Comparison of ENCODE assay signal across 8 cellular contexts in the genomic region with DNA sequence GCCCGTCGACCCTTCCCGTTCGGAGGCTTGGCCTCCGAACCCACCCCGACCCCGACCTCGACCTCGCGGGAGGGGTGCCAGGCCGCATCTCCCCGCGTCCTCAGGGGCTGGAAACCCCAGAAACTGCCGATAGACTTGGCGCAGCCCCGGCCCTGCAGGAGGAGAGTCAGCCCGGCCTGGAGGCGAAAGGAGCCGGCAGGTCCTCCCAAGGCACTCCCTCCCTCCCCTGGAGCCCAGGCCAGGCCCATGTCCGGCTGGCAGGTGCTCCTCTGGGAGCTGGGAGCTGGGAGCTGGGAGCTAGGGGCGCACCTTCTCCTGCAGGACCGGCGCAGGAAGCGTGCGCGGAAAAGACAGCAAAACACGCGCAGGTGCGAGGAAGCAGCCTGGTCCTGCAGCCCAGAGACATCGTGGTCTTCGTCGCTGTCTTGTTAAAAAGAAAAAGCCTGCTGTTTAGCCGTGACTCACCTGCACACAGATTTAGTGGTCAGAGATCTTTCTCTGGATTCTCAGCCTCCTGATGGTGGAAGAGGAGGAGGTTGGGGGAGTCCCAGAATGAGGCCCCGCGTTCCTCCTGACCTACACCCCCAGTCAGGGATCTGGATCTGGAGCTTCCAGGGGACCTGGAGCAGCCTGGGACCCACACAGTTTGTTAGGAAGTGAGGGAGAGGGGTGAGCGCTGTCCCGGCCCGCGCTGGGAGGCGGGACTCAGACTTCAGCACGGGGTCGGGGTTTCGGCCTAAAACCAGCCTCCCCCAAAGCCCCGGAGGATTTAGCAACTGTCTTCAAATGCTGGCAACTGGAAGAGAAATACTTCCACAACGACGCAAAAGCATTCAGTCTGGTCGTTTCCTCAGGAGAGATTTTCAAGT. TPM values are rescaled to one million over a fixed set of nuclear protein-coding genes. Genes with fewer than 3 reads are reported as not detected.
DNase-seq lines count a peak whose midpoint lies in the region; ATAC-seq, FAIRE-seq and TF ChIP-seq lines count a peak whose summit lies in the region.

No MANE protein-coding gene starts in this region.

- no peaks in the 10 kb centered on the region for H3K27me3 ChIP-seq in muscle layer of duodenum (ENCODE audit: low read depth, low read length)

- no peaks in the 10 kb centered on the region for H3K27me3 Mint-ChIP-seq in effector memory CD8-positive, alpha-beta T cell

- peak; percentile 60 for FAIRE-seq in GM12891 (lab: Jason Lieb, UNC)

- peak overlapping the region; percentile 31 for H3K27ac ChIP-seq in muscle layer of duodenum (ENCODE audit: low read length)

- H3K9me3 Mint-ChIP-seq in effector memory CD8-positive, alpha-beta T cell, result no peaks in the 10 kb centered on the region

- no peaks in the 10 kb centered on the region for H3K9me3 ChIP-seq in muscle layer of duodenum (ENCODE audit: control insufficient read depth in 1 of 2, low read length in 2 of 2)

- H3K4me1 Mint-ChIP-seq in effector memory CD8-positive, alpha-beta T cell (ENCODE audit: low read depth in 2 of 2), result peaks cover 34 to 51% of the 10 kb centered on the region in 2 donors

- DNase-seq in GM12891 (ENCODE audit: insufficient read length, low spot score) (no peak), NCI-H510A treated with DMSO at 0.1 percent for 48 hours (lab: John Stamatoyannopoulos, UW) (peak; percentile 68), NCI-H524 treated with DMSO at 0.1 percent for 48 hours (lab: John Stamatoyannopoulos, UW) (no peak), NCI-H187 (lab: John Stamatoyannopoulos, UW) (no peak), midbrain (lab: John Stamatoyannopoulos, UW) (no peak), HPDE6-E6E7 (ENCODE audit: extremely low spot score) (no peak)
- no peak for DNase-seq in effector memory CD8-positive, alpha-beta T cell

- peak overlapping the region; percentile 67 to 74 for H3K4me3 Mint-ChIP-seq in effector memory CD8-positive, alpha-beta T cell

- peaks cover 39% of the 10 kb centered on the region for H3K36me3 Mint-ChIP-seq in effector memory CD8-positive, alpha-beta T cell (ENCODE audit: insufficient read depth)

- TF ChIP-seq POLR2A in GM12891 (IDR thresholded peaks at IDR 0.05; ENCODE audit: low read depth, low read length), result no peak

- H3K4me1 ChIP-seq in muscle layer of duodenum (ENCODE audit: control insufficient read depth in 1 of 2, insufficient read depth in 2 of 2, low read length in 2 of 2), result peaks cover 3 to 19% of the 10 kb centered on the region in 2 donors

- peak overlapping the region; percentile 86 to 87 for H3K27ac Mint-ChIP-seq in effector memory CD8-positive, alpha-beta T cell

- no peaks in the 10 kb centered on the region for H3K36me3 ChIP-seq in muscle layer of duodenum (ENCODE audit: control insufficient read depth in 1 of 2, insufficient read depth in 2 of 2, low read length in 2 of 2)

- peak overlapping the region; percentile 30 to 68 for H3K4me3 ChIP-seq in muscle layer of duodenum (ENCODE audit: low read depth in 1 of 2, low read length in 2 of 2)

- no peak for ATAC-seq in effector memory CD8-positive, alpha-beta T cell (replicated peaks)

TF ChIP-seq in GM12891, 5 proteins besides CTCF, POLR2A, EP300 and RAD21:
- TF ChIP-seq SPI1 (IDR thresholded peaks at IDR 0.05; ENCODE audit: low read depth, low read length), result no peak
- no peak for TF ChIP-seq POU2F2 (IDR thresholded peaks at IDR 0.05; ENCODE audit: low read depth, low read length)
- TF ChIP-seq POLR2AphosphoS5 (IDR thresholded peaks at IDR 0.05; ENCODE audit: low read depth, low read length), result no peak
- no peak for TF ChIP-seq TAF1 (IDR thresholded peaks at IDR 0.05; ENCODE audit: low read depth, low read length)
- no peak for TF ChIP-seq PAX5 (IDR thresholded peaks at IDR 0.05; ENCODE audit: insufficient read depth, low read length, severe bottlenecking)

RNA-seq across cellular contexts. Expression of a gene that starts 0.7 kb away (rescaled TPM):
- 16.8 TPM for polyA plus RNA-seq in GM12891 (2012; ENCODE audit: low read depth, missing spikeins)
